ENCODE assay signal across 16 cellular contexts in genomic region chr16:77585852-77586251, GRCh38.
DNase-seq lines count a peak whose midpoint lies in the region; ATAC-seq, FAIRE-seq and TF ChIP-seq lines count a peak whose summit lies in the region.
"Had no signal": no experiment of that assay in that cellular context is flagged by ENCODE, and none has a peak within 500 bp of the region (broad histone marks: within the 10 kb centered on the region; RNA-seq: fewer than 3 reads in every experiment).

No MANE protein-coding gene starts in this region.

- H3K4me1 ChIP-seq in SK-N-SH (ENCODE audit: control insufficient read depth in 1 of 2, insufficient read depth in 2 of 2, low read depth in 1 of 2, low read length in 1 of 2) (no peaks in the 10 kb centered on the region; a peak in 1 of 4 replicates), endothelial cell of umbilical vein (ENCODE audit: control insufficient read depth, extremely low read depth, insufficient read depth, low read length) (peaks cover 59% of the 10 kb centered on the region)

- no peaks in the 10 kb centered on the region for H3F3A ChIP-seq in SK-N-SH (replicated peaks; ENCODE audit: insufficient read depth)

- WGBS in SK-N-SH (ENCODE audit: low lambda C conversion rate) = 8% methylated on average over 2 of the region's 2 CpGs

- H3K4me3 ChIP-seq in SK-N-SH (ENCODE audit: low read depth in 2 of 2, low read length in 1 of 2) = no peak overlapping the region
- H3K4me3 ChIP-seq in endothelial cell of umbilical vein (replicated peaks in 1 of 3; ENCODE audit: insufficient read depth in 1 of 3, low read depth in 1 of 3, low read length in 3 of 3) = peak overlapping the region in 1 of 3 experiments; percentile 17
- H3K4me3 ChIP-seq: dorsolateral prefrontal cortex, mucosa of descending colon had no signal

- H3K9ac ChIP-seq in SK-N-SH = no peak overlapping the region
- H3K9ac ChIP-seq in endothelial cell of umbilical vein (replicated peaks; ENCODE audit: extremely low read depth, insufficient read depth, low read length) = peak overlapping the region; percentile 93

- H3K36me3 ChIP-seq in SK-N-SH (replicated peaks in 1 of 2; ENCODE audit: control insufficient read depth in 1 of 2, insufficient read depth in 2 of 2, low read length in 1 of 2) = no peaks in the 10 kb centered on the region
- no peaks in the 10 kb centered on the region for H3K36me3 ChIP-seq in endothelial cell of umbilical vein (ENCODE audit: control insufficient read depth in 2 of 2, extremely low read depth in 1 of 2, insufficient read depth in 2 of 2, low read length in 2 of 2)

- no peak for TF ChIP-seq CTCF in SK-N-SH (IDR thresholded peaks at IDR 0.05)
- no peak for TF ChIP-seq CTCF in endothelial cell of umbilical vein (IDR thresholded peaks at IDR 0.05; ENCODE audit: extremely low read depth in 1 of 2, insufficient read depth in 1 of 2, low read depth in 1 of 2, low read length in 2 of 2)

- dilution Hi-C loops in endothelial cell of umbilical vein (cut with MboI; ENCODE audit: extremely low pct_ligation_motif_present, low sequenced_read_pairs) = loop anchor here (25.0 kb wide), 1 partner anchor 349 kb away; no protein-coding TSS in a partner anchor

- no peak overlapping the region for H3K27ac ChIP-seq in SK-N-SH (ENCODE audit: low read depth in 2 of 2, low read length in 1 of 2)
- H3K27ac ChIP-seq in endothelial cell of umbilical vein (ENCODE audit: insufficient read depth, low read depth, low read length) = peak overlapping the region; percentile 99
- H3K27ac ChIP-seq: dorsolateral prefrontal cortex had no signal

- H4K20me1 ChIP-seq in SK-N-SH (ENCODE audit: insufficient read depth) (no peaks in the 10 kb centered on the region), endothelial cell of umbilical vein (replicated peaks; ENCODE audit: control insufficient read depth, extremely low read depth, insufficient read depth, low read length) (no peaks in the 10 kb centered on the region)

- CTCF ChIA-PET in SK-N-SH (lab: Yijun Ruan, JAX) = interaction anchor here (1.2 to 17.2 kb wide), 6 partner anchors 9 to 352 kb away, joined by 5 to 317 read pairs (median 9); no protein-coding TSS in a partner anchor
- CTCF ChIA-PET in endothelial cell of umbilical vein (lab: Charles Lee) = interaction anchor here (0.7 to 6.5 kb wide), 21 partner anchors 9 to 418 kb away, joined by 3 to 366 read pairs (median 7); partner anchors contain the start of gene ADAMTS18

- no peaks in the 10 kb centered on the region for H3K27me3 ChIP-seq in SK-N-SH (ENCODE audit: insufficient read depth)
- H3K27me3 ChIP-seq in endothelial cell of umbilical vein (ENCODE audit: control insufficient read depth in 2 of 2, insufficient read depth in 2 of 2, low read length in 2 of 2) = no peaks in the 10 kb centered on the region

- no peaks in the 10 kb centered on the region for H3K36me3 Mint-ChIP-seq in activated naive CD8-positive, alpha-beta T cell treated with anti-CD3 and anti-CD28 coated beads for 36 hours

- no peak overlapping the region for H3K4me3 Mint-ChIP-seq in activated naive CD8-positive, alpha-beta T cell treated with anti-CD3 and anti-CD28 coated beads for 36 hours
- H3K4me3 Mint-ChIP-seq: activated CD4-positive, alpha-beta T cell treated with anti-CD3 and anti-CD28 coated beads, Interleukin-2, amount 10 ng/mL, durations not matched to agents 7 days and 5 days; activated naive CD4-positive, alpha-beta T cell treated with anti-CD3 and anti-CD28 coated beads for 36 hours had no signal

- H3K9me3 ChIP-seq in SK-N-SH (no peaks in the 10 kb centered on the region), endothelial cell of umbilical vein (replicated peaks; ENCODE audit: control insufficient read depth, insufficient read depth, low read length) (no peaks in the 10 kb centered on the region)
- H3K9me3 ChIP-seq: mucosa of descending colon had no signal

- no peaks in the 10 kb centered on the region for H3K9me2 ChIP-seq in SK-N-SH

- FAIRE-seq in RCC 7860 (lab: Jason Lieb, UNC) (peak; percentile 72), endothelial cell of umbilical vein (lab: Jason Lieb, UNC) (no peak)

- TF ChIP-seq RAD21 in SK-N-SH (IDR thresholded peaks at IDR 0.05; ENCODE audit: low read length) = no peak

- TF ChIP-seq EP300 in SK-N-SH (IDR thresholded peaks at IDR 0.05; ENCODE audit: borderline replicate concordance in 1 of 2, low read depth in 1 of 2, low read length in 1 of 2) = no peak

- DNase-seq in SK-N-SH (no peak), RCC 7860 (ENCODE audit: low spot score) (peak; percentile 82), endothelial cell of umbilical vein (ENCODE audit: low read depth, low spot score) (peak; percentile 94), pulmonary artery endothelial cell (ENCODE audit: low read depth, low spot score) (peak; percentile 92), NCI-H187 (lab: John Stamatoyannopoulos, UW) (no peak)
- DNase-seq in activated naive CD8-positive, alpha-beta T cell treated with anti-CD3 and anti-CD28 coated beads for 36 hours = no peak
- DNase-seq: activated CD4-positive, alpha-beta T cell treated with anti-CD3 and anti-CD28 coated beads, Interleukin-2, amount 10 ng/mL, durations not matched to agents 7 days and 5 days; DND-41; dorsolateral prefrontal cortex; hippocampal formation; mucosa of descending colon; NCI-H526; retina had no signal

- H3K9me1 ChIP-seq in endothelial cell of umbilical vein (replicated peaks; ENCODE audit: control insufficient read depth, extremely low read depth, insufficient read depth, low read length) = no peaks in the 10 kb centered on the region

- no peak overlapping the region for H3K27ac Mint-ChIP-seq in activated naive CD8-positive, alpha-beta T cell treated with anti-CD3 and anti-CD28 coated beads for 36 hours
- H3K27ac Mint-ChIP-seq: activated CD4-positive, alpha-beta T cell treated with anti-CD3 and anti-CD28 coated beads, Interleukin-2, amount 10 ng/mL, durations not matched to agents 7 days and 5 days; activated naive CD4-positive, alpha-beta T cell treated with anti-CD3 and anti-CD28 coated beads for 36 hours had no signal

- H3K79me2 ChIP-seq in SK-N-SH (ENCODE audit: insufficient read depth) (no peaks in the 10 kb centered on the region), endothelial cell of umbilical vein (ENCODE audit: control insufficient read depth, insufficient read depth, low read length) (no peaks in the 10 kb centered on the region)

- H3K9me3 Mint-ChIP-seq in activated naive CD8-positive, alpha-beta T cell treated with anti-CD3 and anti-CD28 coated beads for 36 hours = no peaks in the 10 kb centered on the region
- H3K9me3 Mint-ChIP-seq: activated CD4-positive, alpha-beta T cell treated with anti-CD3 and anti-CD28 coated beads, Interleukin-2, amount 10 ng/mL, durations not matched to agents 7 days and 5 days; activated naive CD4-positive, alpha-beta T cell treated with anti-CD3 and anti-CD28 coated beads for 36 hours had no signal

- BruUV-seq in endothelial cell of umbilical vein (replicated peaks; lab: Mats Ljungman, UMichigan) = no TSS peak

- POLR2A ChIA-PET in SK-N-SH (lab: Yijun Ruan, JAX) (no interaction called here), endothelial cell of umbilical vein (lab: Charles Lee) (interaction anchor here (0.8 to 1.9 kb wide), 6 partner anchors 9 to 298 kb away, joined by 3 to 13 read pairs (median 7); partner anchors contain the start of gene ADAMTS18)

- H2AFZ ChIP-seq in SK-N-SH (ENCODE audit: low read depth) (no peak overlapping the region), endothelial cell of umbilical vein (ENCODE audit: low read depth, low read length) (no peak overlapping the region)

- H3K4me2 ChIP-seq in SK-N-SH (no peak overlapping the region), endothelial cell of umbilical vein (ENCODE audit: insufficient read depth, low read length) (peak overlapping the region; percentile 66)

- no peaks in the 10 kb centered on the region for H3K4me1 Mint-ChIP-seq in activated naive CD8-positive, alpha-beta T cell treated with anti-CD3 and anti-CD28 coated beads for 36 hours
- H3K4me1 Mint-ChIP-seq: activated CD4-positive, alpha-beta T cell treated with anti-CD3 and anti-CD28 coated beads, Interleukin-2, amount 10 ng/mL, durations not matched to agents 7 days and 5 days had no signal

- intact Hi-C loops in endothelial cell of umbilical vein (cut with micrococcal nuclease) = loop anchor here (1.0 to 5.0 kb wide), 12 partner anchors 8 to 511 kb away; partner anchors contain the start of gene WWOX

- no peak for TF ChIP-seq POLR2A in endothelial cell of umbilical vein (IDR thresholded peaks at IDR 0.05; ENCODE audit: low read depth, low read length)

- ATAC-seq in SK-N-SH treated with all-trans-retinoic acid at 6 μM for 48 hours = no peak
- no peak for ATAC-seq in GM19351 (IDR thresholded peaks at IDR 0.05; ENCODE audit: unreplicated experiment)
- ATAC-seq: mucosa of descending colon had no signal

- H3K27me3 Mint-ChIP-seq in activated naive CD8-positive, alpha-beta T cell treated with anti-CD3 and anti-CD28 coated beads for 36 hours = peaks cover 19% of the 10 kb centered on the region

TF ChIP-seq in SK-N-SH, 30 proteins besides CTCF, POLR2A, EP300 and RAD21 (continues in another document):
- TF ChIP-seq JUND (IDR thresholded peaks at IDR 0.05) (peak; percentile 35; the same call in 1 of the 2 replicates), FOSL2 (IDR thresholded peaks at IDR 0.05; ENCODE audit: borderline replicate concordance, low read depth) (peak; percentile 22; the same call in 1 of the 2 replicates)

TF ChIP-seq in endothelial cell of umbilical vein, 7 proteins besides CTCF, POLR2A, EP300 and RAD21:
- peak; percentile 93 for TF ChIP-seq JUN (IDR thresholded peaks at IDR 0.05; ENCODE audit: borderline replicate concordance, insufficient read depth, insufficient read length, low read depth)
- peak; percentile 88 for TF ChIP-seq FOS (IDR thresholded peaks at IDR 0.05; ENCODE audit: borderline replicate concordance, insufficient read depth, low read length)
- TF ChIP-seq MAX (IDR thresholded peaks at IDR 0.05; ENCODE audit: insufficient read depth, insufficient read length) = no peak
- TF ChIP-seq GATA2 (IDR thresholded peaks at IDR 0.05; ENCODE audit: insufficient read depth, insufficient read length, low read depth, low read length) = no peak
- no peak for TF ChIP-seq EZH2 (IDR thresholded peaks at IDR 0.05; ENCODE audit: borderline replicate concordance, low read depth, low read length, severe bottlenecking)

Comparison
In these comparisons a context has a peak if more than half of its experiments do, and no peak if none do; other contexts are left out.
1. DNase-seq: peak in RCC 7860 (single experiment), endothelial cell of umbilical vein (single experiment) and pulmonary artery endothelial cell (single experiment); none in SK-N-SH (single experiment), NCI-H187 (0 of 2) and activated naive CD8-positive, alpha-beta T cell treated with anti-CD3 and anti-CD28 coated beads for 36 hours (single experiment).